In the genomic region with DNA sequence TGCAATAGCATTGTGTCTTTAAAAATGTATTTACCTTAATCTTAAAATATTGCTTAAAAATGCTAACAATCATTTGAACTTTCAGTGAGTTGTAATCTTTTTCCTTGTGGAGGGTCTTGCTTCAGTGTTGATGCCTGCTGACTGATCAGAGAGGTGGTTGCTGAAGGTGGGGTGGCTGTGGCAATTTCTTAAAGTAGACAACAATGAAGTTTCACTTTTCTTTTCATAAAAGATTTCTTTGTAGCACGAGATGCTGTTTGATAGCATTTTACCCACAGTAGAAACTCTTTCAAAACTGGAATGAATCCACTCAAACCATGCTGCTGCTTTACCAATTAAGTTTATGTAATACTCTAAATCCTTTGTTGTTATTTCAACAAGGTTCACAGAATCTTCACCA, we compare ENCODE assay signal across 11 cellular contexts. TPM values are rescaled to one million over a fixed set of nuclear protein-coding genes. Genes with fewer than 3 reads are reported as not detected.
DNase-seq lines count a peak whose midpoint lies in the region; ATAC-seq and TF ChIP-seq lines count a peak whose summit lies in the region.
"Had no signal": no experiment of that assay in that cellular context is flagged by ENCODE, and none has a peak within 500 bp of the region (broad histone marks: within the 10 kb centered on the region; RNA-seq: fewer than 3 reads in every experiment).

No MANE protein-coding gene starts in this region.

- H3K9me2 ChIP-seq in MM.1S (replicated peaks; ENCODE audit: insufficient read depth, low read length) = no peaks in the 10 kb centered on the region

- TF ChIP-seq POLR2A in stomach (IDR thresholded peaks at IDR 0.05) = no peak

- peaks cover 67% of the 10 kb centered on the region for H3K4me1 Mint-ChIP-seq in activated T-cell treated with anti-CD3 and anti-CD28 coated beads, Interleukin-2, amount 50 U/mL, for 72 hours (ENCODE audit: low read depth)
- H3K4me1 Mint-ChIP-seq in activated naive CD8-positive, alpha-beta T cell treated with anti-CD3 and anti-CD28 coated beads, Interleukin-2, amount 10 ng/mL, durations not matched to agents 7 days and 5 days = peaks cover 32% of the 10 kb centered on the region
- peaks cover 20 to 30% of the 10 kb centered on the region in 2 donors for H3K4me1 Mint-ChIP-seq in stimulated activated naive B cell treated with anti-CD40 and anti-IgM and Interleukin-4, amounts not matched to agents 10 μg/mL and 1 μg/mL and 100 μg/mL, for 72 hours

- no peaks in the 10 kb centered on the region for H3K36me3 Mint-ChIP-seq in activated T-cell treated with anti-CD3 and anti-CD28 coated beads, Interleukin-2, amount 50 U/mL, for 72 hours (ENCODE audit: insufficient read depth in 2 of 2)
- peaks cover 8% of the 10 kb centered on the region for H3K36me3 Mint-ChIP-seq in activated naive CD8-positive, alpha-beta T cell treated with anti-CD3 and anti-CD28 coated beads, Interleukin-2, amount 10 ng/mL, durations not matched to agents 7 days and 5 days
- H3K36me3 Mint-ChIP-seq in stimulated activated naive B cell treated with anti-CD40 and anti-IgM and Interleukin-4, amounts not matched to agents 10 μg/mL and 1 μg/mL and 100 μg/mL, for 72 hours = peaks cover 8 to 12% of the 10 kb centered on the region in 2 donors

- TF ChIP-seq EP300 in stomach (IDR thresholded peaks at IDR 0.05) = no peak

- 61 to 65% methylated on average over 1 of the region's 1 CpG for WGBS in aorta, 2 donors
- 6 to 36% (median 15%) methylated on average over 1 of the region's 1 CpG for WGBS in stomach, 5 donors

- H3K4me3 ChIP-seq in MM.1S (ENCODE audit: low read length) = peak overlapping the region; percentile 6; the same call in 1 of the 2 replicates
- no peak overlapping the region for H3K4me3 ChIP-seq in aorta (ENCODE audit: low read length in 2 of 2)
- no peak overlapping the region for H3K4me3 ChIP-seq in stomach
- H3K4me3 ChIP-seq: sigmoid colon had no signal

- peak overlapping the region; percentile 53 for H3K4me2 ChIP-seq in MM.1S (ENCODE audit: low read depth, low read length)

- no peak overlapping the region for H2AFZ ChIP-seq in MM.1S (ENCODE audit: low read length)

- no peaks in the 10 kb centered on the region for H3K27me3 Mint-ChIP-seq in activated T-cell treated with anti-CD3 and anti-CD28 coated beads, Interleukin-2, amount 50 U/mL, for 72 hours (ENCODE audit: low read depth)
- no peaks in the 10 kb centered on the region for H3K27me3 Mint-ChIP-seq in activated naive CD8-positive, alpha-beta T cell treated with anti-CD3 and anti-CD28 coated beads, Interleukin-2, amount 10 ng/mL, durations not matched to agents 7 days and 5 days
- no peaks in the 10 kb centered on the region for H3K27me3 Mint-ChIP-seq in stimulated activated naive B cell treated with anti-CD40 and anti-IgM and Interleukin-4, amounts not matched to agents 10 μg/mL and 1 μg/mL and 100 μg/mL, for 72 hours

- H3K36me3 ChIP-seq in MM.1S (replicated peaks; ENCODE audit: insufficient read depth, low read length) (no peaks in the 10 kb centered on the region), aorta (ENCODE audit: control insufficient read depth in 1 of 2, insufficient read depth in 2 of 2, low read length in 1 of 2) (no peaks in the 10 kb centered on the region), stomach (no peaks in the 10 kb centered on the region)
- H3K36me3 ChIP-seq: sigmoid colon had no signal

- DNase-seq in activated T-cell treated with anti-CD3 and anti-CD28 coated beads, Interleukin-2, amount 50 U/mL, for 72 hours = peak; percentile 23 to 40
- DNase-seq in activated T-cell treated with anti-CD3 and anti-CD28 coated beads, Interleukin-2, amount 50 U/mL, for 48 hours = no peak
- peak; percentile 61 for DNase-seq in MM.1S
- no peak for DNase-seq in activated naive CD8-positive, alpha-beta T cell treated with anti-CD3 and anti-CD28 coated beads, Interleukin-2, amount 10 ng/mL, durations not matched to agents 7 days and 5 days
- no peak for DNase-seq in stimulated activated naive B cell treated with anti-CD40 and anti-IgM and Interleukin-4, amounts not matched to agents 10 μg/mL and 1 μg/mL and 100 μg/mL, for 72 hours
- no peak for DNase-seq in aorta
- DNase-seq in stomach = no peak
- no peak for DNase-seq in stimulated activated CD8-positive, alpha-beta memory T cell treated with anti-CD3 and anti-CD28 coated beads, Interleukin-4, amount 100 ng/mL, for 48 hours
- DNase-seq: foreskin keratinocyte, islet precursor cell, sigmoid colon had no signal

- H3F3A ChIP-seq in MM.1S (ENCODE audit: insufficient read depth, low read length) = peaks cover 39% of the 10 kb centered on the region

- H4K20me1 ChIP-seq in MM.1S (ENCODE audit: insufficient read depth, low read length) = peaks cover 55% of the 10 kb centered on the region

- peak; percentile 48 to 56 for ATAC-seq in activated T-cell treated with anti-CD3 and anti-CD28 coated beads, Interleukin-2, amount 50 U/mL, for 72 hours (replicated peaks in 1 of 2)
- ATAC-seq in activated naive CD8-positive, alpha-beta T cell treated with anti-CD3 and anti-CD28 coated beads, Interleukin-2, amount 10 ng/mL, durations not matched to agents 7 days and 5 days (ENCODE audit: low read depth) = peak; percentile 56
- ATAC-seq in stimulated activated naive B cell treated with anti-CD40 and anti-IgM and Interleukin-4, amounts not matched to agents 10 μg/mL and 1 μg/mL and 100 μg/mL, for 72 hours (replicated peaks) = no peak
- no peak for ATAC-seq in aorta (ENCODE audit: low FRiP score)
- ATAC-seq: foreskin keratinocyte had no signal

- no peaks in the 10 kb centered on the region for H3K27me3 ChIP-seq in MM.1S (replicated peaks; ENCODE audit: insufficient read depth, low read length)
- no peaks in the 10 kb centered on the region for H3K27me3 ChIP-seq in aorta (ENCODE audit: control insufficient read depth in 1 of 2, insufficient read depth in 2 of 2, low read length in 1 of 2)
- no peaks in the 10 kb centered on the region for H3K27me3 ChIP-seq in stomach
- H3K27me3 ChIP-seq: foreskin keratinocyte, sigmoid colon had no signal

- H3K27ac ChIP-seq in MM.1S (ENCODE audit: low read length) (no peak overlapping the region; the same call in 1 of the 2 replicates), aorta (ENCODE audit: low read depth in 1 of 2, low read length in 2 of 2) (no peak overlapping the region), stomach (peak overlapping the region in 1 of 5 donors; percentile 60)
- H3K27ac ChIP-seq: foreskin keratinocyte, sigmoid colon had no signal

- peak overlapping the region; percentile 66 for H3K27ac Mint-ChIP-seq in activated T-cell treated with anti-CD3 and anti-CD28 coated beads, Interleukin-2, amount 50 U/mL, for 72 hours
- H3K27ac Mint-ChIP-seq in activated naive CD8-positive, alpha-beta T cell treated with anti-CD3 and anti-CD28 coated beads, Interleukin-2, amount 10 ng/mL, durations not matched to agents 7 days and 5 days = peak overlapping the region; percentile 95
- H3K27ac Mint-ChIP-seq in stimulated activated naive B cell treated with anti-CD40 and anti-IgM and Interleukin-4, amounts not matched to agents 10 μg/mL and 1 μg/mL and 100 μg/mL, for 72 hours = no peak overlapping the region

- TF ChIP-seq CTCF in MM.1S (IDR thresholded peaks at IDR 0.05; ENCODE audit: low read length) (no peak), stomach (IDR thresholded peaks at IDR 0.05) (no peak)

- POLR2A ChIA-PET in activated naive CD8-positive, alpha-beta T cell treated with anti-CD3 and anti-CD28 coated beads, Interleukin-2, amount 10 ng/mL, durations not matched to agents 7 days and 5 days (lab: Charles Lee) = no interaction called here

- peak overlapping the region; percentile 84 to 91 for H3K4me3 Mint-ChIP-seq in activated T-cell treated with anti-CD3 and anti-CD28 coated beads, Interleukin-2, amount 50 U/mL, for 72 hours
- H3K4me3 Mint-ChIP-seq in activated naive CD8-positive, alpha-beta T cell treated with anti-CD3 and anti-CD28 coated beads, Interleukin-2, amount 10 ng/mL, durations not matched to agents 7 days and 5 days = peak overlapping the region; percentile 90
- peak overlapping the region; percentile 27 to 79 for H3K4me3 Mint-ChIP-seq in stimulated activated naive B cell treated with anti-CD40 and anti-IgM and Interleukin-4, amounts not matched to agents 10 μg/mL and 1 μg/mL and 100 μg/mL, for 72 hours

- H3K4me1 ChIP-seq in MM.1S (ENCODE audit: low read length) (peaks cover 79% of the 10 kb centered on the region), aorta (ENCODE audit: control insufficient read depth in 1 of 2, insufficient read depth in 2 of 2, low read length in 2 of 2) (peaks cover 0 to 11% of the 10 kb centered on the region in 2 donors), stomach (peaks cover 22 to 95% (median 65%) of the 10 kb centered on the region in 4 donors)

- no peaks in the 10 kb centered on the region for H3K9me3 Mint-ChIP-seq in activated T-cell treated with anti-CD3 and anti-CD28 coated beads, Interleukin-2, amount 50 U/mL, for 72 hours
- no peaks in the 10 kb centered on the region for H3K9me3 Mint-ChIP-seq in activated naive CD8-positive, alpha-beta T cell treated with anti-CD3 and anti-CD28 coated beads, Interleukin-2, amount 10 ng/mL, durations not matched to agents 7 days and 5 days
- no peaks in the 10 kb centered on the region for H3K9me3 Mint-ChIP-seq in stimulated activated naive B cell treated with anti-CD40 and anti-IgM and Interleukin-4, amounts not matched to agents 10 μg/mL and 1 μg/mL and 100 μg/mL, for 72 hours

- H3K79me2 ChIP-seq in MM.1S (ENCODE audit: low read length) = peaks cover 99% of the 10 kb centered on the region

- H3K9me3 ChIP-seq in MM.1S (replicated peaks; ENCODE audit: insufficient read depth, low read length) (no peaks in the 10 kb centered on the region), aorta (ENCODE audit: control insufficient read depth, low read length) (no peaks in the 10 kb centered on the region), stomach (no peaks in the 10 kb centered on the region)
- H3K9me3 ChIP-seq: sigmoid colon had no signal

- intact Hi-C loops in aorta (cut with DNase I) (no loop called here), stomach (cut with DNase I; ENCODE audit: low total_unique reads) (no loop called here)

- H3K9ac ChIP-seq in MM.1S (ENCODE audit: low read length) = no peak overlapping the region

RNA-seq across cellular contexts. Expression of gene NR3C1, which starts 50.8 kb away (rescaled TPM):
- 100 to 1,000 TPM in 1 of 2 donors, 10 to 100 TPM in 1; 93.5 to 104 TPM for total RNA-seq in activated T-cell treated with anti-CD3 and anti-CD28 coated beads, Interleukin-2, amount 50 U/mL, for 72 hours
- 100 to 1,000 TPM in 1 of 2 experiments, 10 to 100 TPM in 1; 95.5 to 102 TPM for total RNA-seq in activated naive CD8-positive, alpha-beta T cell treated with anti-CD3 and anti-CD28 coated beads, Interleukin-2, amount 10 ng/mL, durations not matched to agents 7 days and 5 days
- total RNA-seq in aorta = 100 to 1,000 TPM in 1 of 2 donors, 10 to 100 TPM in 1; 61.2 to 105 TPM
- 10 to 100 TPM; 16.0 to 16.8 TPM for polyA plus RNA-seq in aorta
- total RNA-seq in stomach = 10 to 100 TPM in 4 of 5 donors, 1 to 10 TPM in 1; 6.4 to 82.8 (median 52.6) TPM
- polyA plus RNA-seq in stomach = 10 to 100 TPM; 11.5 to 18.6 (median 12.9) TPM

Comparison
In these comparisons a context has a peak if more than half of its experiments do, and no peak if none do; other contexts are left out.
1. DNase-seq: peak in activated T-cell treated with anti-CD3 and anti-CD28 coated beads, Interleukin-2, amount 50 U/mL, for 72 hours (2 of 2) and MM.1S (single experiment); none in activated T-cell treated with anti-CD3 and anti-CD28 coated beads, Interleukin-2, amount 50 U/mL, for 48 hours (0 of 2), activated naive CD8-positive, alpha-beta T cell treated with anti-CD3 and anti-CD28 coated beads, Interleukin-2, amount 10 ng/mL, durations not matched to agents 7 days and 5 days (single experiment), stimulated activated naive B cell treated with anti-CD40 and anti-IgM and Interleukin-4, amounts not matched to agents 10 μg/mL and 1 μg/mL and 100 μg/mL, for 72 hours (single experiment), aorta (0 of 2), stomach (single experiment) and stimulated activated CD8-positive, alpha-beta memory T cell treated with anti-CD3 and anti-CD28 coated beads, Interleukin-4, amount 100 ng/mL, for 48 hours (single experiment).
2. ATAC-seq: peak in activated T-cell treated with anti-CD3 and anti-CD28 coated beads, Interleukin-2, amount 50 U/mL, for 72 hours (2 of 2) and activated naive CD8-positive, alpha-beta T cell treated with anti-CD3 and anti-CD28 coated beads, Interleukin-2, amount 10 ng/mL, durations not matched to agents 7 days and 5 days (single experiment); none in stimulated activated naive B cell treated with anti-CD40 and anti-IgM and Interleukin-4, amounts not matched to agents 10 μg/mL and 1 μg/mL and 100 μg/mL, for 72 hours (0 of 2) and aorta (single experiment).
3. Peak in every context shown above with its lines, with median percentiles within 50 percentile points of each other: H3K4me3 Mint-ChIP-seq.